ENCODE assay signal across 1 cellular context in the genomic region with DNA sequence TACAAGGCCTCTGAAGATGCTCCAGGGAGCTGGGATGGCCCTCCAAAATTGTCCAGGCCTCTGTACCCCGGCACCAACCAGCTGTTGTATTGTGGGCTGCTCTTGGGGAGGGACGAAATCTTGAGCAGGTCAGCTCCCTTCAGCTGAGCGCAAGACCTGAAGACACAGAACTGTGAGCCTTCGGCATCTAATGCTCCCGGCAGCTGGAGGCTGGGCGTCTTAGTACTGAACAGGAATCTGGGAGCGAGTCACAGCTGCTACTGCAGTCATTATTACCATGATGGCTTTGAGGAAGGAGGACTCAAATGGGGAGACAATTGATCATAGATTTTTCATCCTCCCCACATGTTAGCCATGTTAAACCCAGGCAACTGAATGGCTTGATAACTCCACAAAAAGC.
TF ChIP-seq lines count a peak whose summit lies in the region.

No MANE protein-coding gene starts in this region.

TF ChIP-seq in SK-N-SH treated with all-trans-retinoic acid at 6 μM for 48 hours, 23 proteins besides CTCF, POLR2A, EP300 and RAD21 (continued from another document):
- no peak for TF ChIP-seq TSHZ2 (CRISPR knock-in tag; IDR thresholded peaks at IDR 0.05)
- TF ChIP-seq OSR1 (CRISPR knock-in tag; IDR thresholded peaks at IDR 0.05): no peak
- TF ChIP-seq ISL1 (CRISPR knock-in tag; IDR thresholded peaks at IDR 0.05): no peak
- TF ChIP-seq, protein P1, sequence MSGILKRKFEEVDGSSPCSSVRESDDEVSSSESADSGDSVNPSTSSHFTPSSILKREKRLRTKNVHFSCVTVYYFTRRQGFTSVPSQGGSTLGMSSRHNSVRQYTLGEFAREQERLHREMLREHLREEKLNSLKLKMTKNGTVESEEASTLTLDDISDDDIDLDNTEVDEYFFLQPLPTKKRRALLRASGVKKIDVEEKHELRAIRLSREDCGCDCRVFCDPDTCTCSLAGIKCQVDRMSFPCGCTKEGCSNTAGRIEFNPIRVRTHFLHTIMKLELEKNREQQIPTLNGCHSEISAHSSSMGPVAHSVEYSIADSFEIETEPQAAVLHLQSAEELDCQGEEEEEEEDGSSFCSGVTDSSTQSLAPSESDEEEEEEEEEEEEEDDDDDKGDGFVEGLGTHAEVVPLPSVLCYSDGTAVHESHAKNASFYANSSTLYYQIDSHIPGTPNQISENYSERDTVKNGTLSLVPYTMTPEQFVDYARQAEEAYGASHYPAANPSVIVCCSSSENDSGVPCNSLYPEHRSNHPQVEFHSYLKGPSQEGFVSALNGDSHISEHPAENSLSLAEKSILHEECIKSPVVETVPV (CRISPR knock-in tag; IDR thresholded peaks at IDR 0.05): no peak
- no peak for TF ChIP-seq CSDC2 (CRISPR knock-in tag; IDR thresholded peaks at IDR 0.05)
- TF ChIP-seq, protein P2, sequence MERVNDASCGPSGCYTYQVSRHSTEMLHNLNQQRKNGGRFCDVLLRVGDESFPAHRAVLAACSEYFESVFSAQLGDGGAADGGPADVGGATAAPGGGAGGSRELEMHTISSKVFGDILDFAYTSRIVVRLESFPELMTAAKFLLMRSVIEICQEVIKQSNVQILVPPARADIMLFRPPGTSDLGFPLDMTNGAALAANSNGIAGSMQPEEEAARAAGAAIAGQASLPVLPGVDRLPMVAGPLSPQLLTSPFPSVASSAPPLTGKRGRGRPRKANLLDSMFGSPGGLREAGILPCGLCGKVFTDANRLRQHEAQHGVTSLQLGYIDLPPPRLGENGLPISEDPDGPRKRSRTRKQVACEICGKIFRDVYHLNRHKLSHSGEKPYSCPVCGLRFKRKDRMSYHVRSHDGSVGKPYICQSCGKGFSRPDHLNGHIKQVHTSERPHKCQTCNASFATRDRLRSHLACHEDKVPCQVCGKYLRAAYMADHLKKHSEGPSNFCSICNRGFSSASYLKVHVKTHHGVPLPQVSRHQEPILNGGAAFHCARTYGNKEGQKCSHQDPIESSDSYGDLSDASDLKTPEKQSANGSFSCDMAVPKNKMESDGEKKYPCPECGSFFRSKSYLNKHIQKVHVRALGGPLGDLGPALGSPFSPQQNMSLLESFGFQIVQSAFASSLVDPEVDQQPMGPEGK (CRISPR knock-in tag; IDR thresholded peaks at IDR 0.05; ENCODE audit: borderline replicate concordance): no peak
- TF ChIP-seq ZC3H10 (CRISPR knock-in tag; IDR thresholded peaks at IDR 0.05): no peak
- TF ChIP-seq ZNF8 (CRISPR knock-in tag; IDR thresholded peaks at IDR 0.05): no peak
- no peak for TF ChIP-seq TCF4 (CRISPR knock-in tag; IDR thresholded peaks at IDR 0.05; ENCODE audit: borderline replicate concordance)
- no peak for TF ChIP-seq ESRRG (CRISPR knock-in tag; IDR thresholded peaks at IDR 0.05)
- TF ChIP-seq, protein P3, sequence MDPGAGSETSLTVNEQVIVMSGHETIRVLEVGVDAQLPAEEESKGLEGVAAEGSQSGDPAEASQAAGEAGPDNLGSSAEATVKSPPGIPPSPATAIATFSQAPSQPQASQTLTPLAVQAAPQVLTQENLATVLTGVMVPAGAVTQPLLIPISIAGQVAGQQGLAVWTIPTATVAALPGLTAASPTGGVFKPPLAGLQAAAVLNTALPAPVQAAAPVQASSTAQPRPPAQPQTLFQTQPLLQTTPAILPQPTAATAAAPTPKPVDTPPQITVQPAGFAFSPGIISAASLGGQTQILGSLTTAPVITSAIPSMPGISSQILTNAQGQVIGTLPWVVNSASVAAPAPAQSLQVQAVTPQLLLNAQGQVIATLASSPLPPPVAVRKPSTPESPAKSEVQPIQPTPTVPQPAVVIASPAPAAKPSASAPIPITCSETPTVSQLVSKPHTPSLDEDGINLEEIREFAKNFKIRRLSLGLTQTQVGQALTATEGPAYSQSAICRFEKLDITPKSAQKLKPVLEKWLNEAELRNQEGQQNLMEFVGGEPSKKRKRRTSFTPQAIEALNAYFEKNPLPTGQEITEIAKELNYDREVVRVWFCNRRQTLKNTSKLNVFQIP (CRISPR knock-in tag; IDR thresholded peaks at IDR 0.05; ENCODE audit: borderline replicate concordance, low read depth): no peak
- TF ChIP-seq PPARA (CRISPR knock-in tag; IDR thresholded peaks at IDR 0.05; ENCODE audit: borderline replicate concordance): no peak
- no peak for TF ChIP-seq BACH2 (CRISPR knock-in tag; IDR thresholded peaks at IDR 0.05; ENCODE audit: borderline replicate concordance)
- TF ChIP-seq ZFP30 (CRISPR knock-in tag; IDR thresholded peaks at IDR 0.05): no peak
- TF ChIP-seq TOX (CRISPR knock-in tag; IDR thresholded peaks at IDR 0.05; ENCODE audit: borderline replicate concordance): no peak
- TF ChIP-seq ARNTL (CRISPR knock-in tag; IDR thresholded peaks at IDR 0.05; ENCODE audit: borderline replicate concordance, low read depth): no peak
- TF ChIP-seq ZFP3 (CRISPR knock-in tag; IDR thresholded peaks at IDR 0.05): no peak
- TF ChIP-seq RARB (CRISPR knock-in tag; IDR thresholded peaks at IDR 0.05): no peak
- no peak for TF ChIP-seq GLIS3 (CRISPR knock-in tag; IDR thresholded peaks at IDR 0.05)
TF ChIP-seq in SK-N-SH treated with all-trans-retinoic acid at 6 μM for 48 hours: peak in this region for 0.
